In genomic region chr18:21331094-21331493, GRCh38 we compare ENCODE assay signal across 25 cellular contexts.
"Had no signal": no experiment of that assay in that cellular context is flagged by ENCODE, and none has a peak within 500 bp of the region (broad histone marks: within the 10 kb centered on the region; RNA-seq: fewer than 3 reads in every experiment).

No MANE protein-coding gene starts in this region.

- H3K9me3 ChIP-seq: breast epithelium, heart right ventricle, sigmoid colon, vagina had no signal

- H3K4me1 Mint-ChIP-seq: natural killer cell; stimulated activated naive B cell treated with anti-CD40 and anti-IgM and Interleukin-4, amounts not matched to agents 10 μg/mL and 1 μg/mL and 100 μg/mL, for 72 hours had no signal

- H3K9me3 Mint-ChIP-seq: activated T-cell treated with anti-CD3 and anti-CD28 coated beads, Interleukin-2, amount 50 U/mL, for 4 hours; activated T-helper 2 cell treated with anti-CD3 and anti-CD28 coated beads, Interferon-gamma antibody, Interleukin-2, Interleukin-4, amounts not matched to agents 10 μg/mL and 5 μg/mL and 100 μg/mL, durations not matched to agents 14 hours and 24 hours and 36 hours; mesothelial cell of epicardium; T-helper 1 cell treated with Interleukin-12 subunit alpha and Interleukin-12 subunit beta and Interleukin-4 antibody, amounts not matched to agents 30 μg/mL and 1 μg/mL, for 36 hours; type B pancreatic cell had no signal

- H3K4me2 ChIP-seq: smooth muscle cell had no signal

- H3K4me3 ChIP-seq: breast epithelium, coronary artery, heart right ventricle, sigmoid colon, smooth muscle cell, vagina had no signal

- H3K27me3 ChIP-seq: breast epithelium, heart right ventricle, sigmoid colon, vagina had no signal

- ATAC-seq: activated T-cell treated with anti-CD3 and anti-CD28 coated beads, Interleukin-2, amount 50 U/mL, for 4 hours; natural killer cell; stimulated activated naive B cell treated with anti-CD40 and anti-IgM and Interleukin-4, amounts not matched to agents 10 μg/mL and 1 μg/mL and 100 μg/mL, for 72 hours had no signal

- DNase-seq: activated CD4-positive, alpha-beta T cell treated with anti-CD3 and anti-CD28 coated beads for 4 hours; activated CD4-positive, alpha-beta T cell treated with anti-CD3 and anti-CD28 coated beads, Interleukin-2, amount 50 U/mL, for 48 hours; activated CD4-positive, CD25-positive, alpha-beta regulatory T cell; activated CD8-positive, alpha-beta memory T cell treated with anti-CD3 and anti-CD28 coated beads, Interleukin-2, amount 50 U/mL, for 48 hours; activated naive CD4-positive, alpha-beta T cell; activated T-cell treated with anti-CD3 and anti-CD28 coated beads, Interleukin-2, amount 50 U/mL, for 4 hours; heart right ventricle; left ventricle myocardium superior; natural killer cell; posterior cingulate gyrus; sigmoid colon; stimulated activated CD4-positive, alpha-beta T cell treated with anti-CD3 and anti-CD28 coated beads, Interleukin-15, amount 100 ng/mL, for 24 hours; stimulated activated CD8-positive, alpha-beta memory T cell treated with anti-CD3 and anti-CD28 coated beads, Interleukin-4, amount 100 ng/mL, for 48 hours; stimulated activated naive B cell treated with anti-CD40 and anti-IgM and Interleukin-4, amounts not matched to agents 10 μg/mL and 1 μg/mL and 100 μg/mL, for 72 hours had no signal

- H3K27ac ChIP-seq: breast epithelium, coronary artery, sigmoid colon, vagina had no signal

- FAIRE-seq: astrocyte, endometrium had no signal

- H3K4me1 ChIP-seq: breast epithelium, sigmoid colon, vagina had no signal

- H3K36me3 ChIP-seq: breast epithelium, heart right ventricle, sigmoid colon, vagina had no signal

- H3K27ac Mint-ChIP-seq: activated naive CD8-positive, alpha-beta T cell; activated T-helper 2 cell treated with anti-CD3 and anti-CD28 coated beads, Interferon-gamma antibody, Interleukin-2, Interleukin-4, amounts not matched to agents 10 μg/mL and 5 μg/mL and 100 μg/mL, durations not matched to agents 14 hours and 24 hours and 36 hours; natural killer cell; stimulated activated naive B cell treated with anti-CD40 and anti-IgM and Interleukin-4, amounts not matched to agents 10 μg/mL and 1 μg/mL and 100 μg/mL, for 72 hours; T-helper 1 cell treated with Interleukin-12 subunit alpha and Interleukin-12 subunit beta and Interleukin-4 antibody, amounts not matched to agents 30 μg/mL and 1 μg/mL, for 36 hours; type B pancreatic cell had no signal

- H3K36me3 Mint-ChIP-seq: activated naive CD8-positive, alpha-beta T cell; mesothelial cell of epicardium; natural killer cell; stimulated activated naive B cell treated with anti-CD40 and anti-IgM and Interleukin-4, amounts not matched to agents 10 μg/mL and 1 μg/mL and 100 μg/mL, for 72 hours; type B pancreatic cell had no signal

- H3K4me3 Mint-ChIP-seq: activated naive CD8-positive, alpha-beta T cell; activated T-cell treated with anti-CD3 and anti-CD28 coated beads, Interleukin-2, amount 50 U/mL, for 4 hours; mesothelial cell of epicardium; natural killer cell; stimulated activated naive B cell treated with anti-CD40 and anti-IgM and Interleukin-4, amounts not matched to agents 10 μg/mL and 1 μg/mL and 100 μg/mL, for 72 hours; T-helper 1 cell treated with Interleukin-12 subunit alpha and Interleukin-12 subunit beta and Interleukin-4 antibody, amounts not matched to agents 30 μg/mL and 1 μg/mL, for 36 hours; type B pancreatic cell had no signal
